ENCODE assay signal across 24 cellular contexts in genomic region chr13:97231118-97231831, GRCh38. TPM values are rescaled to one million over a fixed set of nuclear protein-coding genes. Genes with fewer than 3 reads are reported as not detected.
DNase-seq lines count a peak whose midpoint lies in the region; ATAC-seq and TF ChIP-seq lines count a peak whose summit lies in the region.
"Had no signal": no experiment of that assay in that cellular context is flagged by ENCODE, and none has a peak within 500 bp of the region (broad histone marks: within the 10 kb centered on the region; RNA-seq: fewer than 3 reads in every experiment).

No MANE protein-coding gene starts in this region.

- DNase-seq in Caki2 (ENCODE audit: low read depth) (peak; percentile 19), T-helper 17 cell (no peak), trophoblast cell (no peak), SW480 (ENCODE audit: low spot score) (no peak), A172 (ENCODE audit: low spot score) (no peak), HK-2 (ENCODE audit: unreplicated experiment) (no peak), testis (no peak)
- DNase-seq: activated B cell treated with CpG ODN at 0.5 μM for 24 hours; activated CD8-positive, alpha-beta T cell treated with anti-CD3 and anti-CD28 coated beads, Interleukin-2, amount 10 ng/mL, durations not matched to agents 7 days and 5 days; activated naive CD4-positive, alpha-beta T cell treated with Interleukin-2 at 50 U/mL for 16 hours; activated T-cell treated with anti-CD3 and anti-CD28 coated beads, Interleukin-2, amount 50 U/mL, for 24 hours; CD8-positive, alpha-beta memory T cell; cerebellar nuclear complex; islet precursor cell; KBM-7; mesenchymal stem cell; naive thymus-derived CD4-positive, alpha-beta T cell; NCI-H2029; NCI-H510A; SHP77 had no signal

- TF ChIP-seq POLR2A in gastroesophageal sphincter (IDR thresholded peaks at IDR 0.05) = no peak
- no peak for TF ChIP-seq POLR2A in testis (IDR thresholded peaks at IDR 0.05)

- intact Hi-C loops in testis (cut with DNase I; ENCODE audit: low total_unique reads) = no loop called here

- H3K4me1 ChIP-seq in gastroesophageal sphincter = peaks cover 30 to 100% (median 45%) of the 10 kb centered on the region in 3 donors
- peaks cover 6 to 23% of the 10 kb centered on the region in 2 experiments for H3K4me1 ChIP-seq in trophoblast cell (ENCODE audit: control insufficient read depth in 1 of 2, insufficient read depth in 2 of 2, low read length in 2 of 2)
- peaks cover 38% of the 10 kb centered on the region for H3K4me1 ChIP-seq in testis

- H3K4me2 ChIP-seq in trophoblast cell (ENCODE audit: low read length) = no peak overlapping the region

- no peak for TF ChIP-seq CTCF in gastroesophageal sphincter (IDR thresholded peaks at IDR 0.05)
- no peak for TF ChIP-seq CTCF in testis (IDR thresholded peaks at IDR 0.05)

- no peak for TF ChIP-seq EP300 in gastroesophageal sphincter (IDR thresholded peaks at IDR 0.05)

- peaks cover 27% of the 10 kb centered on the region for H3K79me2 ChIP-seq in trophoblast cell (ENCODE audit: control insufficient read depth, insufficient read depth, low read length, poor library complexity)

- H2AK5ac ChIP-seq in trophoblast cell (ENCODE audit: low read length) = no peak overlapping the region

- peak overlapping the region; percentile 89 for H3K4ac ChIP-seq in trophoblast cell (ENCODE audit: low read depth, low read length)

- peaks cover 0 to 7% of the 10 kb centered on the region in 2 donors for H3K36me3 ChIP-seq in gastroesophageal sphincter
- peaks cover 8 to 22% of the 10 kb centered on the region in 2 experiments for H3K36me3 ChIP-seq in trophoblast cell (ENCODE audit: control insufficient read depth in 1 of 2, insufficient read depth in 2 of 2, low read length in 2 of 2)
- H3K36me3 ChIP-seq in testis (ENCODE audit: low read depth, missing control alignments) = no peaks in the 10 kb centered on the region
- H3K36me3 ChIP-seq: suprapubic skin had no signal

- H2AFZ ChIP-seq in trophoblast cell (ENCODE audit: insufficient read depth, low read length, poor library complexity) = peak overlapping the region; percentile 59
- H2AFZ ChIP-seq: parathyroid adenoma had no signal

- H3K27ac Mint-ChIP-seq in T-helper 17 cell = no peak overlapping the region
- H3K27ac Mint-ChIP-seq: activated CD8-positive, alpha-beta T cell treated with anti-CD3 and anti-CD28 coated beads, Interleukin-2, amount 10 ng/mL, durations not matched to agents 7 days and 5 days; activated T-cell treated with anti-CD3 and anti-CD28 coated beads, Interleukin-2, amount 50 U/mL, for 24 hours; T-helper 1 cell treated with Interleukin-12 subunit alpha and Interleukin-12 subunit beta and Interleukin-4 antibody, amounts not matched to agents 30 μg/mL and 1 μg/mL, for 36 hours had no signal

- peaks cover 6% of the 10 kb centered on the region for H3K79me1 ChIP-seq in trophoblast cell (ENCODE audit: low read length)

- peaks cover 64% of the 10 kb centered on the region for H3K4me1 Mint-ChIP-seq in T-helper 17 cell

- H4K8ac ChIP-seq in trophoblast cell (ENCODE audit: low read depth, low read length) = no peak overlapping the region

- H2BK5ac ChIP-seq in trophoblast cell (ENCODE audit: low read depth, low read length, poor library complexity) = no peak overlapping the region

- H3K27ac ChIP-seq in gastroesophageal sphincter = peak overlapping the region in 3 of 4 donors; percentile 25 to 28 (median 28)
- H3K27ac ChIP-seq in trophoblast cell (ENCODE audit: low read depth, low read length) = no peak overlapping the region
- no peak overlapping the region for H3K27ac ChIP-seq in testis
- H3K27ac ChIP-seq: parathyroid adenoma, suprapubic skin had no signal

- no peak overlapping the region for H3K9ac ChIP-seq in trophoblast cell (ENCODE audit: low read length)
- H3K9ac ChIP-seq: parathyroid adenoma had no signal

- H3K36me3 Mint-ChIP-seq in T-helper 17 cell (ENCODE audit: low read depth) = peaks cover 7% of the 10 kb centered on the region

- no peak overlapping the region for H3K14ac ChIP-seq in trophoblast cell (ENCODE audit: low read length)

- H3K9me3 ChIP-seq in T-helper 17 cell (ENCODE audit: control insufficient read depth, low read length, poor library complexity, severe bottlenecking) (no peaks in the 10 kb centered on the region), gastroesophageal sphincter (no peaks in the 10 kb centered on the region), trophoblast cell (ENCODE audit: insufficient read depth, low read depth, low read length) (no peaks in the 10 kb centered on the region), testis (no peaks in the 10 kb centered on the region)
- H3K9me3 ChIP-seq: suprapubic skin had no signal

- H3K23ac ChIP-seq in trophoblast cell (ENCODE audit: low read length) = no peak overlapping the region

- H3K27me3 ChIP-seq in gastroesophageal sphincter (no peaks in the 10 kb centered on the region), trophoblast cell (ENCODE audit: insufficient read depth, low read length) (no peaks in the 10 kb centered on the region), testis (no peaks in the 10 kb centered on the region)
- H3K27me3 ChIP-seq: suprapubic skin had no signal

- H2BK120ac ChIP-seq in trophoblast cell (ENCODE audit: insufficient read depth, low read length, poor library complexity) = no peak overlapping the region

- H4K12ac ChIP-seq in trophoblast cell (ENCODE audit: low read depth, low read length) = no peak overlapping the region

- in situ Hi-C loops in Caki2 (cut with HindIII; ENCODE audit: low pct_unique_long_range_greater_than_20kb, low sequenced_read_pairs) = no loop called here

- H3K4me3 Mint-ChIP-seq in T-helper 17 cell = peak overlapping the region; percentile 9
- H3K4me3 Mint-ChIP-seq: activated B cell treated with CpG ODN at 0.5 μM for 24 hours; activated CD8-positive, alpha-beta T cell treated with anti-CD3 and anti-CD28 coated beads, Interleukin-2, amount 10 ng/mL, durations not matched to agents 7 days and 5 days; activated T-cell treated with anti-CD3 and anti-CD28 coated beads, Interleukin-2, amount 50 U/mL, for 24 hours; CD8-positive, alpha-beta memory T cell; T-helper 1 cell treated with Interleukin-12 subunit alpha and Interleukin-12 subunit beta and Interleukin-4 antibody, amounts not matched to agents 30 μg/mL and 1 μg/mL, for 36 hours had no signal

- H2BK12ac ChIP-seq in trophoblast cell (ENCODE audit: low read length) = no peak overlapping the region

- H3K4me3 ChIP-seq in gastroesophageal sphincter (no peak overlapping the region), trophoblast cell (ENCODE audit: low read depth, low read length) (no peak overlapping the region), testis (no peak overlapping the region)
- H3K4me3 ChIP-seq: suprapubic skin had no signal

- 19 to 95% methylated on average over 2 of the region's 4 CpGs for WGBS in gastroesophageal sphincter (ENCODE audit: low coverage in 1 of 2), 2 donors
- WGBS in trophoblast cell (ENCODE audit: extremely low coverage, insufficient coverage, insufficient read length) = no CpG with 5 or more reads among the region's 4 CpGs
- WGBS in testis, 2 donors = 56 to 75% methylated on average over 4 of the region's 4 CpGs

- H4K91ac ChIP-seq in trophoblast cell (ENCODE audit: low read depth, low read length) = no peak overlapping the region

- no peaks in the 10 kb centered on the region for H3K27me3 Mint-ChIP-seq in T-helper 17 cell
- H3K27me3 Mint-ChIP-seq: activated B cell treated with CpG ODN at 0.5 μM for 24 hours; activated T-cell treated with anti-CD3 and anti-CD28 coated beads, Interleukin-2, amount 50 U/mL, for 24 hours; CD8-positive, alpha-beta memory T cell; naive thymus-derived CD4-positive, alpha-beta T cell had no signal

- no peak for ATAC-seq in T-helper 17 cell
- ATAC-seq in gastroesophageal sphincter = no peak
- ATAC-seq: activated CD8-positive, alpha-beta T cell treated with anti-CD3 and anti-CD28 coated beads, Interleukin-2, amount 10 ng/mL, durations not matched to agents 7 days and 5 days; naive thymus-derived CD4-positive, alpha-beta T cell had no signal

- peak overlapping the region; percentile 4 for H3K18ac ChIP-seq in trophoblast cell (ENCODE audit: low read length)

RNA-seq across cellular contexts. Expression of gene MBNL2, which starts 9.1 kb away (rescaled TPM):
- 9.6 and 14.0 TPM in 2 replicates for total RNA-seq in Caki2 (2014; rRNA removed; shearing (Covaris generic); ENCODE audit: low replicate concordance)
- 10 to 100 TPM; 36.1 to 40.2 TPM for total RNA-seq in T-helper 17 cell
- 100 to 1,000 TPM; 113 to 129 (median 118) TPM for total RNA-seq in gastroesophageal sphincter
- polyA plus RNA-seq in trophoblast cell (2013) = 173 and 175 TPM in 2 replicates
- 176 and 204 TPM in 2 replicates for total RNA-seq in A172 (2014; rRNA removed; shearing (Covaris generic))
- total RNA-seq in testis = 10 to 100 TPM; 69.4 to 83.0 TPM
- polyA plus RNA-seq in testis (ENCODE audit: insufficient read depth, low read depth, low replicate concordance) = 21.5 TPM

Comparison
In these comparisons a context has a peak if more than half of its experiments do, and no peak if none do; other contexts are left out.
1. H3K27ac ChIP-seq: peak in gastroesophageal sphincter (3 of 4); none in trophoblast cell (single experiment) and testis (0 of 2).